ENCODE assay signal across 8 cellular contexts in the genomic region with DNA sequence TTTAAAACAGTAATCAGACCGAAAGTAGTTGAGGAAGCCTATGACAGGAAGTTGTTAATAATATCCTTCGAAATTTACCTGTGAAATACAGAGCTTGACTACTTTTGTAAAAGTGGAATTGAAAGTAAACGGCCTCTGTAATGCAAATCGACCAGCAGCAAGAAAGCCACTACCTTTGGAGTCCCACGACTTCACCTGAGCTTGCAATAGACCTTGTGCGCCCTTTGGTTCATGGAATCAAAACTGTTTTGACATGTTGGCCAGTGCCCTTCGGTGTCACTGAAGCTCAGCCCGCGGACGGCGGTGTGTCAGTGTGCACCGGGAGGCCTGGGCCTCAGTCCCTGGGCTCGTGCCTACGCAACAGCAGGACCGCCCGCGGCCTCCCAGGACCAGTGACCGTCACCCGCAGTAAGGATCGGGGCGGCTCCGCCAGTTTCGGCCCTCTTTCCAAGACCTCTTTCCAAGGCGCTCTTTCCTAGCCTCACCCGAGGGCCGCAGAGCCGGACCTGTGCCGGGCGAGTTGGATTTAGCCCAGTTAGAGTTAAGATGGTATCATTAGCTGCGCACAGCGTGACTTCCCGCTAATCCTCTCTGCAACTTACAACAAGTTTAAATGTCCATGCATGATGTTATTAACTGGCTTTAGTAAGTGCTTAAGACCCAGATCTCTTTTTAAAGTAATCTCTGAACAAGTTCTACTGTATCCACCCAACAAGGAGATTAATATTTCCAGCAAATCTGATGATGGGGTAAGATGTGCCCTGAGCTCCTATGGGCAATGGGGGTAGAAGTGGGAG.
A peak's percentile ranks its signal among the peaks of the same experiment; 100 is the strongest.
DNase-seq lines count a peak whose midpoint lies in the region; ATAC-seq and TF ChIP-seq lines count a peak whose summit lies in the region.

No MANE protein-coding gene starts in this region.

- peaks cover 5% of the 10 kb centered on the region for H3K9me3 Mint-ChIP-seq in activated CD8-positive, alpha-beta T cell treated with anti-CD3 and anti-CD28 coated beads for 36 hours
- no peaks in the 10 kb centered on the region for H3K9me3 Mint-ChIP-seq in natural killer cell treated with Interleukin-12 subunit alpha and Interleukin-12 subunit beta and Interleukin-15 and Interleukin-18, amount 100 ng/mL, for 72 hours

- peaks cover 52% of the 10 kb centered on the region for H3K27me3 Mint-ChIP-seq in activated CD8-positive, alpha-beta T cell treated with anti-CD3 and anti-CD28 coated beads for 36 hours
- peaks cover 24 to 56% of the 10 kb centered on the region in 2 donors for H3K27me3 Mint-ChIP-seq in natural killer cell treated with Interleukin-12 subunit alpha and Interleukin-12 subunit beta and Interleukin-15 and Interleukin-18, amount 100 ng/mL, for 72 hours

- no peak for DNase-seq in activated CD8-positive, alpha-beta T cell treated with anti-CD3 and anti-CD28 coated beads for 36 hours
- DNase-seq in natural killer cell treated with Interleukin-12 subunit alpha and Interleukin-12 subunit beta and Interleukin-15 and Interleukin-18, amount 100 ng/mL, for 72 hours (ENCODE audit: low spot score) = no peak
- DNase-seq in NCI-H128 (lab: John Stamatoyannopoulos, UW; ENCODE audit: unreplicated experiment) = no peak
- DNase-seq in activated naive CD4-positive, alpha-beta T cell treated with Interleukin-2 at 50 U/mL for 16 hours = no peak
- DNase-seq in NCI-H1417 (lab: John Stamatoyannopoulos, UW) = no peak

- POLR2A ChIA-PET in activated CD8-positive, alpha-beta T cell treated with anti-CD3 and anti-CD28 coated beads for 36 hours (lab: Charles Lee) = no interaction called here

- ATAC-seq in GM18873 (IDR thresholded peaks at IDR 0.05; ENCODE audit: low FRiP score, unreplicated experiment) = peak; percentile 56
- peak; percentile 33 for ATAC-seq in HG02798 (IDR thresholded peaks at IDR 0.05; ENCODE audit: poor library complexity, unreplicated experiment)
- ATAC-seq in activated CD8-positive, alpha-beta T cell treated with anti-CD3 and anti-CD28 coated beads for 36 hours = no peak
- no peak for ATAC-seq in natural killer cell treated with Interleukin-12 subunit alpha and Interleukin-12 subunit beta and Interleukin-15 and Interleukin-18, amount 100 ng/mL, for 72 hours
- ATAC-seq in HG02571 (IDR thresholded peaks at IDR 0.05; ENCODE audit: unreplicated experiment) = no peak

- intact Hi-C loops in activated CD8-positive, alpha-beta T cell treated with anti-CD3 and anti-CD28 coated beads for 36 hours (cut with micrococcal nuclease) = loop anchor here (5.0 kb wide), 1 partner anchor 33 kb away; no protein-coding TSS in a partner anchor

- peaks cover 3% of the 10 kb centered on the region for H3K36me3 Mint-ChIP-seq in activated CD8-positive, alpha-beta T cell treated with anti-CD3 and anti-CD28 coated beads for 36 hours (ENCODE audit: low read depth)
- no peaks in the 10 kb centered on the region for H3K36me3 Mint-ChIP-seq in natural killer cell treated with Interleukin-12 subunit alpha and Interleukin-12 subunit beta and Interleukin-15 and Interleukin-18, amount 100 ng/mL, for 72 hours

- TF ChIP-seq CTCF in activated CD8-positive, alpha-beta T cell treated with anti-CD3 and anti-CD28 coated beads for 36 hours (IDR thresholded peaks at IDR 0.05) = no peak

- H3K27ac Mint-ChIP-seq in activated CD8-positive, alpha-beta T cell treated with anti-CD3 and anti-CD28 coated beads for 36 hours = no peak overlapping the region
- no peak overlapping the region for H3K27ac Mint-ChIP-seq in natural killer cell treated with Interleukin-12 subunit alpha and Interleukin-12 subunit beta and Interleukin-15 and Interleukin-18, amount 100 ng/mL, for 72 hours

- H3K4me1 Mint-ChIP-seq in activated CD8-positive, alpha-beta T cell treated with anti-CD3 and anti-CD28 coated beads for 36 hours (ENCODE audit: low read depth) = peaks cover 12% of the 10 kb centered on the region
- H3K4me1 Mint-ChIP-seq in natural killer cell treated with Interleukin-12 subunit alpha and Interleukin-12 subunit beta and Interleukin-15 and Interleukin-18, amount 100 ng/mL, for 72 hours (ENCODE audit: low read depth in 2 of 2) = peaks cover 10 to 16% of the 10 kb centered on the region in 2 donors

- CTCF ChIA-PET in activated CD8-positive, alpha-beta T cell treated with anti-CD3 and anti-CD28 coated beads for 36 hours (lab: Charles Lee) = interaction anchor here (1.0 to 4.2 kb wide), 3 partner anchors 22 to 878 kb away, joined by 3 to 33 read pairs (median 4); no protein-coding TSS in a partner anchor

- peak overlapping the region; percentile 2 for H3K4me3 Mint-ChIP-seq in activated CD8-positive, alpha-beta T cell treated with anti-CD3 and anti-CD28 coated beads for 36 hours
- peak overlapping the region; percentile 47 for H3K4me3 Mint-ChIP-seq in natural killer cell treated with Interleukin-12 subunit alpha and Interleukin-12 subunit beta and Interleukin-15 and Interleukin-18, amount 100 ng/mL, for 72 hours

Comparison
In these comparisons a context has a peak if more than half of its experiments do, and no peak if none do; other contexts are left out.
1. ATAC-seq: peak in GM18873 (single experiment) and HG02798 (single experiment); none in activated CD8-positive, alpha-beta T cell treated with anti-CD3 and anti-CD28 coated beads for 36 hours (single experiment), natural killer cell treated with Interleukin-12 subunit alpha and Interleukin-12 subunit beta and Interleukin-15 and Interleukin-18, amount 100 ng/mL, for 72 hours (0 of 2) and HG02571 (single experiment).